18 cellular contexts compared by ENCODE assay signal in the genomic region with DNA sequence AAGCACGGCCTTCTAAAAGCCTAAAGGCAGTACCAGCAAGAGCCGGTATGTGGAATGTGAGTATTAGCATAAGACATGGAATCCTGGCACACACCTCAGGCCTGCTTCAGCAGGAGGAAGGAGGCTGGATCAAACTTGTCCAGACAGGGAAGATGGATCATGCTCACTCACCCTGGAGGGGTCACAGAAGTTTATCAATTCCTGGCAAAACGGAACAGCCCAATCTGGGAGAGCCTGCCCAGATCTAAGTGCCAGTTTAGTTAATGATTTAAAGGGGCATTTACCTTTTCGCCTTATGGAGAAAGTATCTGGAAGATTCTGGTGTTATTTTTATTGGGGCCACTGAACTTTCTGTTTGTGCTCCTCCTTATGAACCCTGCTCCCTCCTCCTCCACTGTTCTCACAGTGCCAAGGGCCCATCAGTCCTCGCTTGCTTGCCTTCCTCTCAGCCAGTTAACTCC. TPM values are rescaled to one million over a fixed set of nuclear protein-coding genes. Genes with fewer than 3 reads are reported as not detected.
DNase-seq lines count a peak whose midpoint lies in the region; ATAC-seq, FAIRE-seq and TF ChIP-seq lines count a peak whose summit lies in the region.
"Had no signal": no experiment of that assay in that cellular context is flagged by ENCODE, and none has a peak within 500 bp of the region (broad histone marks: within the 10 kb centered on the region; RNA-seq: fewer than 3 reads in every experiment).

No MANE protein-coding gene starts in this region.

- TF ChIP-seq POLR2A in endothelial cell of umbilical vein (IDR thresholded peaks at IDR 0.05; ENCODE audit: low read depth, low read length) = no peak
- no peak for TF ChIP-seq POLR2A in transverse colon (IDR thresholded peaks at IDR 0.05)

- H3K27me3 ChIP-seq in endothelial cell of umbilical vein (ENCODE audit: control insufficient read depth in 2 of 2, insufficient read depth in 2 of 2, low read length in 2 of 2) (no peaks in the 10 kb centered on the region), liver (ENCODE audit: control insufficient read depth in 4 of 4, insufficient read depth in 4 of 4, low read length in 3 of 4) (no peaks in the 10 kb centered on the region), transverse colon (no peaks in the 10 kb centered on the region)
- H3K27me3 ChIP-seq: ascending aorta had no signal

- H3K4me3 ChIP-seq in endothelial cell of umbilical vein (replicated peaks in 1 of 3; ENCODE audit: insufficient read depth in 1 of 3, low read depth in 1 of 3, low read length in 3 of 3) (no peak overlapping the region), liver (ENCODE audit: low read depth in 1 of 3, low read length in 3 of 3) (no peak overlapping the region), transverse colon (no peak overlapping the region)
- H3K4me3 ChIP-seq: ascending aorta, thoracic aorta had no signal

- no peak overlapping the region for H3K9ac ChIP-seq in endothelial cell of umbilical vein (replicated peaks; ENCODE audit: extremely low read depth, insufficient read depth, low read length)
- H3K9ac ChIP-seq in liver (ENCODE audit: low read depth in 1 of 2, low read length in 2 of 2) = peak overlapping the region in 1 of 2 donors; percentile 61

- H3K36me3 ChIP-seq in endothelial cell of umbilical vein (ENCODE audit: control insufficient read depth in 2 of 2, extremely low read depth in 1 of 2, insufficient read depth in 2 of 2, low read length in 2 of 2) (no peaks in the 10 kb centered on the region), liver (ENCODE audit: control insufficient read depth in 4 of 4, insufficient read depth in 3 of 4, low read depth in 1 of 4, low read length in 3 of 4) (no peaks in the 10 kb centered on the region), transverse colon (no peaks in the 10 kb centered on the region)
- H3K36me3 ChIP-seq: ascending aorta, thoracic aorta had no signal

- H3K4me1 Mint-ChIP-seq in activated naive CD4-positive, alpha-beta T cell treated with anti-CD3 and anti-CD28 coated beads, Interleukin-2, amount 10 ng/mL, durations not matched to agents 7 days and 5 days = no peaks in the 10 kb centered on the region
- H3K4me1 Mint-ChIP-seq in activated naive CD8-positive, alpha-beta T cell treated with anti-CD3 and anti-CD28 coated beads for 36 hours = peaks cover 3% of the 10 kb centered on the region

- no peak for DNase-seq in activated naive CD4-positive, alpha-beta T cell treated with anti-CD3 and anti-CD28 coated beads, Interleukin-2, amount 50 U/mL, for 72 hours (ENCODE audit: low spot score in 2 of 2)
- no peak for DNase-seq in activated naive CD4-positive, alpha-beta T cell treated with anti-CD3 and anti-CD28 coated beads, Interleukin-2, amount 10 ng/mL, durations not matched to agents 7 days and 5 days
- DNase-seq in endothelial cell of umbilical vein (ENCODE audit: low read depth, low spot score) = no peak
- DNase-seq in transverse colon = peak; percentile 63
- DNase-seq in islet precursor cell = no peak
- no peak for DNase-seq in activated naive CD8-positive, alpha-beta T cell treated with anti-CD3 and anti-CD28 coated beads for 36 hours
- DNase-seq: activated CD4-positive, alpha-beta T cell treated with anti-CD3 and anti-CD28 coated beads, Interleukin-2, amount 10 ng/mL, durations not matched to agents 24 days and 14 days; activated naive CD4-positive, alpha-beta T cell; DMS53; NCI-H1417 treated with DMSO at 0.1 percent for 48 hours; NCI-H2171 treated with DMSO at 0.1 percent for 48 hours; NCI-H748 treated with DMSO at 0.1 percent for 48 hours had no signal

- H3K4me2 ChIP-seq in endothelial cell of umbilical vein (ENCODE audit: insufficient read depth, low read length) = no peak overlapping the region

- H3K9me3 ChIP-seq in endothelial cell of umbilical vein (replicated peaks; ENCODE audit: control insufficient read depth, insufficient read depth, low read length) (no peaks in the 10 kb centered on the region), liver (ENCODE audit: control insufficient read depth in 4 of 4, low read length in 3 of 4) (no peaks in the 10 kb centered on the region), transverse colon (no peaks in the 10 kb centered on the region)
- H3K9me3 ChIP-seq: ascending aorta, thoracic aorta had no signal

- no peak overlapping the region for H3K4me3 Mint-ChIP-seq in activated naive CD4-positive, alpha-beta T cell treated with anti-CD3 and anti-CD28 coated beads, Interleukin-2, amount 10 ng/mL, durations not matched to agents 7 days and 5 days
- no peak overlapping the region for H3K4me3 Mint-ChIP-seq in activated naive CD8-positive, alpha-beta T cell treated with anti-CD3 and anti-CD28 coated beads for 36 hours
- H3K4me3 Mint-ChIP-seq: activated CD4-positive, alpha-beta T cell treated with anti-CD3 and anti-CD28 coated beads, Interleukin-2, amount 10 ng/mL, durations not matched to agents 24 days and 14 days; natural killer cell treated with Interleukin-12 subunit alpha and Interleukin-12 subunit beta and Interleukin-15 and Interleukin-18, amount 100 ng/mL, for 72 hours had no signal

- 26% methylated on average over 5 of the region's 5 CpGs for WGBS in liver
- 50 to 62% methylated on average over 5 of the region's 5 CpGs for WGBS in transverse colon (ENCODE audit: low coverage in 1 of 2), 2 donors

- no peak for TF ChIP-seq EP300 in transverse colon (IDR thresholded peaks at IDR 0.05; ENCODE audit: low read depth)

- CTCF ChIA-PET in activated naive CD4-positive, alpha-beta T cell treated with anti-CD3 and anti-CD28 coated beads, Interleukin-2, amount 10 ng/mL, durations not matched to agents 7 days and 5 days (lab: Charles Lee) = no interaction called here
- CTCF ChIA-PET in endothelial cell of umbilical vein (lab: Charles Lee) = interaction anchor here (1.2 kb wide), 1 partner anchor 23 kb away, joined by 3 read pairs; no protein-coding TSS in a partner anchor

- FAIRE-seq in endothelial cell of umbilical vein (lab: Jason Lieb, UNC) = peak; percentile 28
- FAIRE-seq: frontal cortex had no signal

- H3K4me1 ChIP-seq in endothelial cell of umbilical vein (ENCODE audit: control insufficient read depth, extremely low read depth, insufficient read depth, low read length) (peaks cover 3% of the 10 kb centered on the region), liver (ENCODE audit: control insufficient read depth in 4 of 4, insufficient read depth in 4 of 4, low read length in 3 of 4) (peaks cover 11 to 42% (median 26%) of the 10 kb centered on the region in 4 donors), transverse colon (peaks cover 0 to 40% (median 20%) of the 10 kb centered on the region in 4 donors)
- H3K4me1 ChIP-seq: ascending aorta had no signal

- H3K27me3 Mint-ChIP-seq in activated naive CD4-positive, alpha-beta T cell treated with anti-CD3 and anti-CD28 coated beads, Interleukin-2, amount 10 ng/mL, durations not matched to agents 7 days and 5 days = no peaks in the 10 kb centered on the region
- no peaks in the 10 kb centered on the region for H3K27me3 Mint-ChIP-seq in activated naive CD8-positive, alpha-beta T cell treated with anti-CD3 and anti-CD28 coated beads for 36 hours
- H3K27me3 Mint-ChIP-seq: activated CD4-positive, alpha-beta T cell treated with anti-CD3 and anti-CD28 coated beads, Interleukin-2, amount 10 ng/mL, durations not matched to agents 24 days and 14 days; natural killer cell treated with Interleukin-12 subunit alpha and Interleukin-12 subunit beta and Interleukin-15 and Interleukin-18, amount 100 ng/mL, for 72 hours had no signal

- dilution Hi-C loops in endothelial cell of umbilical vein (cut with MboI; ENCODE audit: extremely low pct_ligation_motif_present, low sequenced_read_pairs) = no loop called here

- peak overlapping the region; percentile 22 to 51 for H3K27ac Mint-ChIP-seq in activated naive CD4-positive, alpha-beta T cell treated with anti-CD3 and anti-CD28 coated beads, Interleukin-2, amount 50 U/mL, for 72 hours
- no peak overlapping the region for H3K27ac Mint-ChIP-seq in activated naive CD4-positive, alpha-beta T cell treated with anti-CD3 and anti-CD28 coated beads, Interleukin-2, amount 10 ng/mL, durations not matched to agents 7 days and 5 days
- no peak overlapping the region for H3K27ac Mint-ChIP-seq in activated naive CD8-positive, alpha-beta T cell treated with anti-CD3 and anti-CD28 coated beads for 36 hours
- H3K27ac Mint-ChIP-seq: activated CD4-positive, alpha-beta T cell treated with anti-CD3 and anti-CD28 coated beads, Interleukin-2, amount 10 ng/mL, durations not matched to agents 24 days and 14 days; natural killer cell treated with Interleukin-12 subunit alpha and Interleukin-12 subunit beta and Interleukin-15 and Interleukin-18, amount 100 ng/mL, for 72 hours had no signal

- H3K27ac ChIP-seq in endothelial cell of umbilical vein (ENCODE audit: insufficient read depth, low read depth, low read length) (no peak overlapping the region), liver (ENCODE audit: low read depth in 1 of 2, low read length in 2 of 2) (peak overlapping the region; percentile 77 to 85), transverse colon (peak overlapping the region; percentile 60 to 71 (median 66))
- H3K27ac ChIP-seq: ascending aorta, thoracic aorta had no signal

- POLR2A ChIA-PET in endothelial cell of umbilical vein (lab: Charles Lee) = no interaction called here

- H3K79me2 ChIP-seq in endothelial cell of umbilical vein (ENCODE audit: control insufficient read depth, insufficient read depth, low read length) = no peaks in the 10 kb centered on the region

- ATAC-seq in activated naive CD4-positive, alpha-beta T cell treated with anti-CD3 and anti-CD28 coated beads, Interleukin-2, amount 50 U/mL, for 72 hours = no peak
- ATAC-seq in GM18873 (IDR thresholded peaks at IDR 0.05; ENCODE audit: low FRiP score, unreplicated experiment) = no peak

- TF ChIP-seq CTCF in endothelial cell of umbilical vein (IDR thresholded peaks at IDR 0.05; ENCODE audit: extremely low read depth in 1 of 2, insufficient read depth in 1 of 2, low read depth in 1 of 2, low read length in 2 of 2) = no peak
- TF ChIP-seq CTCF in liver (IDR thresholded peaks at IDR 0.05; ENCODE audit: low read depth, low read length, missing input control) = no peak
- peak in 2 of 5 experiments; percentile 26 to 35 for TF ChIP-seq CTCF in transverse colon (IDR thresholded peaks at IDR 0.05)

- H3K9me1 ChIP-seq in endothelial cell of umbilical vein (replicated peaks; ENCODE audit: control insufficient read depth, extremely low read depth, insufficient read depth, low read length) = no peaks in the 10 kb centered on the region

- no peak overlapping the region for H2AFZ ChIP-seq in endothelial cell of umbilical vein (ENCODE audit: low read depth, low read length)

- H3K36me3 Mint-ChIP-seq in activated naive CD4-positive, alpha-beta T cell treated with anti-CD3 and anti-CD28 coated beads, Interleukin-2, amount 50 U/mL, for 72 hours = peaks cover 0 to 5% of the 10 kb centered on the region in 2 donors
- peaks cover 6% of the 10 kb centered on the region for H3K36me3 Mint-ChIP-seq in activated naive CD4-positive, alpha-beta T cell treated with anti-CD3 and anti-CD28 coated beads, Interleukin-2, amount 10 ng/mL, durations not matched to agents 7 days and 5 days
- H3K36me3 Mint-ChIP-seq in activated naive CD8-positive, alpha-beta T cell treated with anti-CD3 and anti-CD28 coated beads for 36 hours = peaks cover 3% of the 10 kb centered on the region
- H3K36me3 Mint-ChIP-seq: natural killer cell treated with Interleukin-12 subunit alpha and Interleukin-12 subunit beta and Interleukin-15 and Interleukin-18, amount 100 ng/mL, for 72 hours had no signal

- TF ChIP-seq RAD21 in liver (IDR thresholded peaks at IDR 0.05) = peak; percentile 39 to 56

- in situ Hi-C loops in transverse colon (cut with MboI; ENCODE audit: low pct_ligation_motif_present in 1 of 4, low pct_unique_long_range_greater_than_20kb in 1 of 4, low sequenced_read_pairs in 3 of 4) = no loop called here

- no peaks in the 10 kb centered on the region for H4K20me1 ChIP-seq in endothelial cell of umbilical vein (replicated peaks; ENCODE audit: control insufficient read depth, extremely low read depth, insufficient read depth, low read length)

- intact Hi-C loops in endothelial cell of umbilical vein (cut with micrococcal nuclease) (no loop called here), transverse colon (cut with DNase I; ENCODE audit: low total_unique reads) (no loop called here)

- no peaks in the 10 kb centered on the region for H3K9me3 Mint-ChIP-seq in activated naive CD4-positive, alpha-beta T cell treated with anti-CD3 and anti-CD28 coated beads, Interleukin-2, amount 50 U/mL, for 72 hours
- H3K9me3 Mint-ChIP-seq in activated naive CD4-positive, alpha-beta T cell treated with anti-CD3 and anti-CD28 coated beads, Interleukin-2, amount 10 ng/mL, durations not matched to agents 7 days and 5 days = no peaks in the 10 kb centered on the region
- no peaks in the 10 kb centered on the region for H3K9me3 Mint-ChIP-seq in activated naive CD8-positive, alpha-beta T cell treated with anti-CD3 and anti-CD28 coated beads for 36 hours
- H3K9me3 Mint-ChIP-seq: activated CD4-positive, alpha-beta T cell treated with anti-CD3 and anti-CD28 coated beads, Interleukin-2, amount 10 ng/mL, durations not matched to agents 24 days and 14 days; natural killer cell treated with Interleukin-12 subunit alpha and Interleukin-12 subunit beta and Interleukin-15 and Interleukin-18, amount 100 ng/mL, for 72 hours had no signal

- BruUV-seq in endothelial cell of umbilical vein (replicated peaks; lab: Mats Ljungman, UMichigan) = no TSS peak

RNA-seq across cellular contexts. Expression of a gene that starts 58.3 kb away (rescaled TPM):
- 10 to 100 TPM; 44.7 to 82.2 TPM for total RNA-seq in activated naive CD4-positive, alpha-beta T cell treated with anti-CD3 and anti-CD28 coated beads, Interleukin-2, amount 50 U/mL, for 72 hours
- 59.5 and 66.2 TPM in 2 replicates for total RNA-seq in endothelial cell of umbilical vein
- polyA plus RNA-seq in endothelial cell of umbilical vein = 57.1 and 63.1 TPM in 2 replicates
- polyA plus RNA-seq in endothelial cell of umbilical vein (2011; cell fraction: cytosol; rRNA removed) = 67.6 and 71.3 TPM in 2 replicates
- polyA plus RNA-seq in endothelial cell of umbilical vein (2011; cell fraction: nucleus; rRNA removed) = 89.9 and 99.1 TPM in 2 replicates
- 63.3 and 69.1 TPM in 2 replicates for polyA plus RNA-seq in endothelial cell of umbilical vein (2012)
- 92.6 and 103 TPM in 2 replicates for polyA minus RNA-seq in endothelial cell of umbilical vein
- 74.1 TPM for polyA minus RNA-seq in endothelial cell of umbilical vein (2011; cell fraction: cytosol; rRNA and poly(A)+ RNA removed)
- polyA minus RNA-seq in endothelial cell of umbilical vein (2011; cell fraction: nucleus; rRNA and poly(A)+ RNA removed) = 76.5 and 104 TPM in 2 replicates
- total RNA-seq in liver = 10 to 100 TPM; 22.5 to 31.0 TPM
- 10 to 100 TPM; 26.8 to 27.4 TPM for polyA plus RNA-seq in liver
- 100 to 1,000 TPM in 1 of 4 donors, 10 to 100 TPM in 3; 41.6 to 105 (median 65.2) TPM for total RNA-seq in transverse colon
- 10 to 100 TPM; 68.3 to 70.3 TPM for total RNA-seq in activated naive CD8-positive, alpha-beta T cell treated with anti-CD3 and anti-CD28 coated beads for 36 hours

Comparison
In these comparisons a context has a peak if more than half of its experiments do, and no peak if none do; other contexts are left out.
1. H3K27ac Mint-ChIP-seq: peak in activated naive CD4-positive, alpha-beta T cell treated with anti-CD3 and anti-CD28 coated beads, Interleukin-2, amount 50 U/mL, for 72 hours (2 of 2); none in activated naive CD4-positive, alpha-beta T cell treated with anti-CD3 and anti-CD28 coated beads, Interleukin-2, amount 10 ng/mL, durations not matched to agents 7 days and 5 days (single experiment) and activated naive CD8-positive, alpha-beta T cell treated with anti-CD3 and anti-CD28 coated beads for 36 hours (single experiment).